Comparison of ENCODE assay signal across 19 cellular contexts in the genomic region with DNA sequence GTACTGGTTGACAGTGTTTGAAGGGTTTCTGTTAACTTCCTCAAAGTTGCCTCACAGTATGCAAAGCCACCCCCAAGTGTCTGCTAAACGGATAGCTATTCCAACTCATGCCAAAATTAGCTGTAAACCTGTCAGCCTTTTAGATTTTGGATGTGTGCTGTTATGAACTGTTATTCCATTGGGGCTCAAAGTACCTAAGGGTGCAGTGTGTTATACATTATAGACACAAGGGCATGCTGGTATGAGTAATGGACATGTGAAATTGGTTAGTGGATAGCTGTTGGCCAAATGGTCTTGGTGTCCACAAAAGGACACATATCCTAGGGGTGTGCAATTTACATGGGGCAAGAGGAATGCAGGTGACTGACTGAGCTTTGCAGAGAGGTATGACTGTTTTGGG. TPM values are rescaled to one million over a fixed set of nuclear protein-coding genes. Genes with fewer than 3 reads are reported as not detected.
DNase-seq lines count a peak whose midpoint lies in the region; ATAC-seq, FAIRE-seq and TF ChIP-seq lines count a peak whose summit lies in the region.
"Had no signal": no experiment of that assay in that cellular context is flagged by ENCODE, and none has a peak within 500 bp of the region (broad histone marks: within the 10 kb centered on the region; RNA-seq: fewer than 3 reads in every experiment).

No MANE protein-coding gene starts in this region.

- H3K9me3 ChIP-seq in IMR-90 (ENCODE audit: control insufficient read depth, insufficient read depth, low read length) (no peaks in the 10 kb centered on the region), MM.1S (replicated peaks; ENCODE audit: insufficient read depth, low read length) (no peaks in the 10 kb centered on the region)
- H3K9me3 ChIP-seq: BE2C, Caco-2 had no signal

- no peaks in the 10 kb centered on the region for H3K9me2 ChIP-seq in MM.1S (replicated peaks; ENCODE audit: insufficient read depth, low read length)

- H3K4me1 ChIP-seq in IMR-90 (ENCODE audit: control insufficient read depth, insufficient read depth, low read length) (0 out of 2 replicates have a peak, but pooled peaks cover under 1% of the 10 kb centered on the region), MM.1S (ENCODE audit: low read length) (no peaks in the 10 kb centered on the region)
- H3K4me1 ChIP-seq: Caco-2 had no signal

- no peak for ATAC-seq in IMR-90 (ENCODE audit: low read depth)
- ATAC-seq: GM23338 had no signal

- H3K79me2 ChIP-seq in MM.1S (ENCODE audit: low read length), result no peaks in the 10 kb centered on the region

- peak overlapping the region; percentile 15; the same call in 1 of the 2 replicates for H2AK5ac ChIP-seq in IMR-90 (ENCODE audit: low read depth, low read length)

- no peak overlapping the region for H3K14ac ChIP-seq in IMR-90 (replicated peaks; ENCODE audit: low read depth, low read length)

- DNase-seq in IMR-90 (no peak), NAMALWA (ENCODE audit: low spot score) (peak; percentile 6), bronchial epithelial cell (ENCODE audit: low read depth) (no peak), urothelium cell line (ENCODE audit: low spot score) (no peak), MM.1S (no peak), NCI-H1048 (lab: John Stamatoyannopoulos, UW) (no peak), NCI-H2029 treated with DMSO at 0.1 percent for 48 hours (lab: John Stamatoyannopoulos, UW) (no peak)
- DNase-seq: ACHN; BE2C; Caco-2; CD4-positive, alpha-beta T cell; DMS79 treated with DMSO at 0.1 percent for 48 hours; GF-D8; HCEC 1CT had no signal

- dilution Hi-C loops in IMR-90 (cut with HindIII; ENCODE audit: low sequenced_read_pairs, unreplicated experiment), result no loop called here

- H3K36me3 ChIP-seq in IMR-90 (ENCODE audit: control insufficient read depth, insufficient read depth, low read length), result no peaks in the 10 kb centered on the region
- H3K36me3 ChIP-seq in bronchial epithelial cell (ENCODE audit: control insufficient read depth, insufficient read depth, low read length), result no peaks in the 10 kb centered on the region
- H3K36me3 ChIP-seq in MM.1S (replicated peaks; ENCODE audit: insufficient read depth, low read length), result no peaks in the 10 kb centered on the region
- H3K36me3 ChIP-seq: BE2C had no signal

- no peak overlapping the region for H2AFZ ChIP-seq in IMR-90 (replicated peaks; ENCODE audit: low read length, poor library complexity)
- no peak overlapping the region for H2AFZ ChIP-seq in MM.1S (ENCODE audit: low read length)

- H2BK20ac ChIP-seq in IMR-90 (ENCODE audit: low read depth, low read length), result no peak overlapping the region

- H2BK5ac ChIP-seq in IMR-90 (ENCODE audit: low read depth, low read length, poor library complexity, severe bottlenecking), result no peak overlapping the region

- WGBS in IMR-90 (ENCODE audit: extremely low coverage in 2 of 2, insufficient read length in 1 of 2), 2 experiments, result no CpG with 5 or more reads among the region's 1 CpG

- no peaks in the 10 kb centered on the region for H3K9me1 ChIP-seq in IMR-90 (ENCODE audit: insufficient read depth, low read length)

- no peak for TF ChIP-seq CTCF in IMR-90 (conservative IDR thresholded peaks at IDR 0.05; ENCODE audit: low read depth, low read length)
- no peak for TF ChIP-seq CTCF in bronchial epithelial cell (IDR thresholded peaks at IDR 0.05; ENCODE audit: insufficient read depth, low read length, severe bottlenecking)
- TF ChIP-seq CTCF in MM.1S (IDR thresholded peaks at IDR 0.05; ENCODE audit: low read length), result no peak

- no TSS peak for BruUV-seq in IMR-90 (replicated peaks; lab: Mats Ljungman, UMichigan)

- intact Hi-C loops in IMR-90 (cut with micrococcal nuclease), result no loop called here

- no peak overlapping the region for H4K8ac ChIP-seq in IMR-90 (ENCODE audit: low read depth in 2 of 2, low read length in 2 of 2)

- peak; percentile 66 for FAIRE-seq in bronchial epithelial cell (lab: Jason Lieb, UNC)
- peak; percentile 30 for FAIRE-seq in urothelium cell line (lab: Jason Lieb, UNC)
- FAIRE-seq: A204.1, H54 had no signal

- TF ChIP-seq POLR2A in IMR-90 (IDR thresholded peaks at IDR 0.05; ENCODE audit: low read depth, low read length), result no peak

- H3K27me3 ChIP-seq in IMR-90 (ENCODE audit: control insufficient read depth, insufficient read depth, low read length), result no peaks in the 10 kb centered on the region
- no peaks in the 10 kb centered on the region for H3K27me3 ChIP-seq in bronchial epithelial cell (ENCODE audit: control insufficient read depth, insufficient read depth, low read length)
- no peaks in the 10 kb centered on the region for H3K27me3 ChIP-seq in MM.1S (replicated peaks; ENCODE audit: insufficient read depth, low read length)
- H3K27me3 ChIP-seq: BE2C had no signal

- no peak overlapping the region for H3K23ac ChIP-seq in IMR-90 (ENCODE audit: low read depth, low read length)

- no peak overlapping the region for H3K18ac ChIP-seq in IMR-90 (ENCODE audit: low read depth, low read length)

- no peaks in the 10 kb centered on the region for H3F3A ChIP-seq in MM.1S (ENCODE audit: insufficient read depth, low read length)

- no peak overlapping the region for H4K91ac ChIP-seq in IMR-90 (ENCODE audit: insufficient read depth, low read depth, low read length)

- no peak for TF ChIP-seq RAD21 in IMR-90 (IDR thresholded peaks at IDR 0.05; ENCODE audit: low read length)

- no peak overlapping the region for H2BK15ac ChIP-seq in IMR-90 (ENCODE audit: low read depth, low read length)

- H2AK9ac ChIP-seq in IMR-90 (replicated peaks; ENCODE audit: low read depth, low read length, poor library complexity), result no peak overlapping the region

- in situ Hi-C loops in IMR-90 (cut with MboI; ENCODE audit: low sequenced_read_pairs), result no loop called here

- POLR2A ChIA-PET in IMR-90 (lab: Charles Lee; ENCODE audit: unreplicated experiment), result interaction anchor here (0.7 kb wide), 1 partner anchor 239 kb away, joined by 5 read pairs; no protein-coding TSS in a partner anchor

- H3K4me3 ChIP-seq in IMR-90 (ENCODE audit: insufficient read depth, low read depth, low read length) (no peak overlapping the region), bronchial epithelial cell (ENCODE audit: low read depth, low read length) (no peak overlapping the region), MM.1S (ENCODE audit: low read length) (no peak overlapping the region)
- H3K4me3 ChIP-seq: GM23338 had no signal

- no peak overlapping the region for H4K5ac ChIP-seq in IMR-90 (ENCODE audit: low read depth, low read length)

- H3K9ac ChIP-seq in IMR-90 (ENCODE audit: low read depth, low read length) (no peak overlapping the region), MM.1S (ENCODE audit: low read length) (no peak overlapping the region)

- no peak overlapping the region for H2BK120ac ChIP-seq in IMR-90 (ENCODE audit: low read depth, low read length)

- no peak overlapping the region for H3K4ac ChIP-seq in IMR-90 (ENCODE audit: low read depth, low read length)

- H3K56ac ChIP-seq in IMR-90 (ENCODE audit: extremely low read depth, insufficient read depth, low read length), result no peak overlapping the region

- H3K27ac ChIP-seq in IMR-90 (ENCODE audit: insufficient read depth, low read length), result no peak overlapping the region
- no peak overlapping the region for H3K27ac ChIP-seq in MM.1S (ENCODE audit: low read length)
- H3K27ac ChIP-seq: C4-2B had no signal

- H4K20me1 ChIP-seq in IMR-90 (ENCODE audit: insufficient read depth, low read length), result no peaks in the 10 kb centered on the region
- H4K20me1 ChIP-seq in MM.1S (ENCODE audit: insufficient read depth, low read length), result no peaks in the 10 kb centered on the region

- no peaks in the 10 kb centered on the region for H3K79me1 ChIP-seq in IMR-90 (ENCODE audit: low read depth in 1 of 2, low read length in 2 of 2)

- CTCF ChIA-PET in IMR-90 (lab: Yijun Ruan, JAX), result no interaction called here

- H3K4me2 ChIP-seq in IMR-90 (ENCODE audit: low read depth, low read length) (no peak overlapping the region), MM.1S (ENCODE audit: low read depth, low read length) (no peak overlapping the region)
- H3K4me2 ChIP-seq: GM23338 had no signal

TF ChIP-seq in IMR-90, 13 proteins besides CTCF, POLR2A, EP300 and RAD21:
- TF ChIP-seq MAZ (IDR thresholded peaks at IDR 0.05; ENCODE audit: borderline replicate concordance, low read depth, low read length), result no peak
- TF ChIP-seq ELK1 (IDR thresholded peaks at IDR 0.05; ENCODE audit: borderline replicate concordance, low read depth, low read length), result no peak
- no peak for TF ChIP-seq BHLHE40 (IDR thresholded peaks at IDR 0.05; ENCODE audit: low read depth, low read length)
- no peak for TF ChIP-seq MAFK (IDR thresholded peaks at IDR 0.05; ENCODE audit: low read depth, low read length)
- no peak for TF ChIP-seq CEBPB (IDR thresholded peaks at IDR 0.05; ENCODE audit: low read depth, low read length)
- TF ChIP-seq NFE2L2 (IDR thresholded peaks at IDR 0.05; ENCODE audit: low read depth, low read length), result no peak
- TF ChIP-seq MXI1 (IDR thresholded peaks at IDR 0.05; ENCODE audit: borderline replicate concordance, low read depth, low read length), result no peak

RNA-seq across cellular contexts. Expression of gene CCBE1, which starts 33.7 kb away (rescaled TPM):
- total RNA-seq in IMR-90 (2012; rRNA removed) (93.9 and 148 TPM in 2 replicates), bronchial epithelial cell (1.6 and 4.9 TPM in 2 replicates)
- 64.8 and 65.1 TPM in 2 replicates for polyA plus RNA-seq in IMR-90 (2012; rRNA removed)
- 37.7 and 114 TPM in 2 replicates for polyA plus RNA-seq in IMR-90 (2012; cell fraction: cytosol; rRNA removed)
- polyA plus RNA-seq in IMR-90 (2012; cell fraction: nucleus; rRNA removed; ENCODE audit: low replicate concordance), result 22.9 and 25.9 TPM in 2 replicates
- total RNA-seq: CD4-positive, alpha-beta T cell; HT-29 had no signal

Comparison
In these comparisons a context has a peak if more than half of its experiments do, and no peak if none do; other contexts are left out.
1. RNA of gene CCBE1, which starts 33.7 kb away (total RNA-seq): 93.9 to 148 TPM in IMR-90; 1.6 to 4.9 TPM in bronchial epithelial cell; every median in the first group is over 10 times any median in the second.